Comparison of ENCODE assay signal across 1 cellular context in the genomic region with DNA sequence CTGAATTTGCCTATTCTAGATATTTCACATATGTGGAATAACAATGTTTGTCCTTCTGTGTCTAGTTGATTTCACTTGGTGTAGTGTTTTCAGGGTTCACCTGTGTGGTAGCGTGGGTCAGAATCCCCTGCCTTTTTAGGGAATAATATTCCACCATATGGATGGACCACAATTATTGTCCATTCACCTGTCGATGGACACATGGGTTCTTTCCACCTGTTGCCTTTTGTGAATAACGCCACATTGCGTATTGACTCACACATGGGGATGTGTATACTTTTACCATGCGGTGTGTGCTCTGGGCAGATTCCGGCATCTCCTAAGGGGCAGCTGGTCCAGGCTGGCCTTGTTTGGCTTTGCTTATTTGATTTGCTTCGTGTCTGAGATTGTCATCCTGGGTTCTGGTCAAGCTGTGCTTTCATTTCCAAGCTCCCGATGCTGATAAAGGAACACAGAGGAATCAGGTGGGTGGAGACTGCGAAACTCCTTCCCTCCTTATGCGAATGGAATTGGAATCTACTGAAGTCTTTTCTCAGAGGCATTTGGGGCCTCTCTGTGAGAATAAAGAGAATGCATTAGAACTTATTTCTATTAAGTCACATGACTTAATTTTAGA.
TF ChIP-seq lines count a peak whose summit lies in the region.

No MANE protein-coding gene starts in this region.

TF ChIP-seq in K562, 482 proteins besides CTCF, POLR2A, EP300 and RAD21:
- TF ChIP-seq, protein P1, sequence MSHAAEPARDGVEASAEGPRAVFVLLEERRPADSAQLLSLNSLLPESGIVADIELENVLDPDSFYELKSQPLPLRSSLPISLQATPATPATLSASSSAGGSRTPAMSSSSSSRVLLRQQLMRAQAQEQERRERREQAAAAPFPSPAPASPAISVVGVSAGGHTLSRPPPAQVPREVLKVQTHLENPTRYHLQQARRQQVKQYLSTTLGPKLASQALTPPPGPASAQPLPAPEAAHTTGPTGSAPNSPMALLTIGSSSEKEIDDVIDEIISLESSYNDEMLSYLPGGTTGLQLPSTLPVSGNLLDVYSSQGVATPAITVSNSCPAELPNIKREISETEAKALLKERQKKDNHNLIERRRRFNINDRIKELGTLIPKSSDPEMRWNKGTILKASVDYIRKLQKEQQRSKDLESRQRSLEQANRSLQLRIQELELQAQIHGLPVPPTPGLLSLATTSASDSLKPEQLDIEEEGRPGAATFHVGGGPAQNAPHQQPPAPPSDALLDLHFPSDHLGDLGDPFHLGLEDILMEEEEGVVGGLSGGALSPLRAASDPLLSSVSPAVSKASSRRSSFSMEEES (CRISPR knock-in tag; IDR thresholded peaks at IDR 0.05): peak; percentile 73
- TF ChIP-seq, protein P2, sequence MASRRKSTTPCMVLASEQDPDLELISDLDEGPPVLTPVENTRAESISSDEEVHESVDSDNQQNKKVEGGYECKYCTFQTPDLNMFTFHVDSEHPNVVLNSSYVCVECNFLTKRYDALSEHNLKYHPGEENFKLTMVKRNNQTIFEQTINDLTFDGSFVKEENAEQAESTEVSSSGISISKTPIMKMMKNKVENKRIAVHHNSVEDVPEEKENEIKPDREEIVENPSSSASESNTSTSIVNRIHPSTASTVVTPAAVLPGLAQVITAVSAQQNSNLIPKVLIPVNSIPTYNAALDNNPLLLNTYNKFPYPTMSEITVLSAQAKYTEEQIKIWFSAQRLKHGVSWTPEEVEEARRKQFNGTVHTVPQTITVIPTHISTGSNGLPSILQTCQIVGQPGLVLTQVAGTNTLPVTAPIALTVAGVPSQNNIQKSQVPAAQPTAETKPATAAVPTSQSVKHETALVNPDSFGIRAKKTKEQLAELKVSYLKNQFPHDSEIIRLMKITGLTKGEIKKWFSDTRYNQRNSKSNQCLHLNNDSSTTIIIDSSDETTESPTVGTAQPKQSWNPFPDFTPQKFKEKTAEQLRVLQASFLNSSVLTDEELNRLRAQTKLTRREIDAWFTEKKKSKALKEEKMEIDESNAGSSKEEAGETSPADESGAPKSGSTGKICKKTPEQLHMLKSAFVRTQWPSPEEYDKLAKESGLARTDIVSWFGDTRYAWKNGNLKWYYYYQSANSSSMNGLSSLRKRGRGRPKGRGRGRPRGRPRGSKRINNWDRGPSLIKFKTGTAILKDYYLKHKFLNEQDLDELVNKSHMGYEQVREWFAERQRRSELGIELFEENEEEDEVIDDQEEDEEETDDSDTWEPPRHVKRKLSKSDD (conservative IDR thresholded peaks at IDR 0.05; ENCODE audit: low read length): no peak
- no peak for TF ChIP-seq ZNF551 (CRISPR knock-in tag; IDR thresholded peaks at IDR 0.05)
TF ChIP-seq in K562: peak in this region for 1.
